In genomic region chr13:52195052-52195837, GRCh38 we compare ENCODE assay signal across 8 cellular contexts. TPM values are rescaled to one million over a fixed set of nuclear protein-coding genes. Genes with fewer than 3 reads are reported as not detected.
A peak's percentile ranks its signal among the peaks of the same experiment; 100 is the strongest.
DNase-seq lines count a peak whose midpoint lies in the region; ATAC-seq, FAIRE-seq and TF ChIP-seq lines count a peak whose summit lies in the region.

No MANE protein-coding gene starts in this region.

- H3K9ac ChIP-seq in keratinocyte (ENCODE audit: control insufficient read depth, extremely low read depth, insufficient read depth, low read length): peak overlapping the region; percentile 84

- H3K79me2 ChIP-seq in keratinocyte (ENCODE audit: control insufficient read depth, insufficient read depth, low read length): peaks cover 31% of the 10 kb centered on the region

- no peaks in the 10 kb centered on the region for H3K36me3 ChIP-seq in bronchial epithelial cell (ENCODE audit: control insufficient read depth, insufficient read depth, low read length)
- H3K36me3 ChIP-seq in keratinocyte (ENCODE audit: control insufficient read depth in 2 of 2, extremely low read depth in 1 of 2, insufficient read depth in 2 of 2, low read length in 2 of 2): no peaks in the 10 kb centered on the region

- H3K4me3 ChIP-seq in bronchial epithelial cell (ENCODE audit: low read depth, low read length): peak overlapping the region; percentile 55
- peak overlapping the region; percentile 69 to 99 (median 85) for H3K4me3 ChIP-seq in keratinocyte (ENCODE audit: control insufficient read depth in 2 of 3, extremely low read depth in 1 of 3, insufficient read depth in 2 of 3, low read depth in 1 of 3, low read length in 3 of 3)

- dilution Hi-C loops in keratinocyte (cut with MboI; ENCODE audit: extremely low pct_ligation_motif_present, low sequenced_read_pairs): no loop called here

- H4K20me1 ChIP-seq in keratinocyte (ENCODE audit: control insufficient read depth, extremely low read depth, insufficient read depth, low read length): no peaks in the 10 kb centered on the region

- FAIRE-seq in bronchial epithelial cell (lab: Jason Lieb, UNC): no peak
- no peak for FAIRE-seq in keratinocyte (lab: Jason Lieb, UNC)

- CTCF ChIA-PET in WTC11 (lab: Charles Lee): interaction anchor here (1.0 to 2.1 kb wide), 6 partner anchors 36 to 299 kb away, joined by 3 to 15 read pairs (median 4); partner anchors contain the start of genes NEK3, NEK5 and VPS36

- peak; percentile 78 for DNase-seq in WTC11 (ENCODE audit: low spot score)
- peak; percentile 25 for DNase-seq in bronchial epithelial cell (ENCODE audit: low read depth)
- no peak for DNase-seq in keratinocyte (ENCODE audit: low read depth, low spot score)
- peak; percentile 46 for DNase-seq in stimulated activated CD4-positive, alpha-beta T cell treated with anti-CD3 and anti-CD28 coated beads, Interleukin-12 subunit alpha, Interleukin-12 subunit beta, amount 100 ng/mL, for 4 hours
- no peak for DNase-seq in NCI-H1436 (lab: John Stamatoyannopoulos, UW)

- no peaks in the 10 kb centered on the region for H3K9me1 ChIP-seq in keratinocyte (ENCODE audit: control insufficient read depth, extremely low read depth, insufficient read depth, low read length)

- no peak overlapping the region for H3K27ac Mint-ChIP-seq in WTC11

- H3K27me3 Mint-ChIP-seq in WTC11 (ENCODE audit: low read depth): peaks cover 5% of the 10 kb centered on the region

- H3K27ac ChIP-seq in 22Rv1 (peak overlapping the region; percentile 78), keratinocyte (ENCODE audit: control insufficient read depth, insufficient read depth, low read length) (peak overlapping the region; percentile 80)

- POLR2A ChIA-PET in WTC11 (lab: Charles Lee): no interaction called here

- H3K36me3 Mint-ChIP-seq in WTC11: no peaks in the 10 kb centered on the region

- peak overlapping the region; percentile 99 for H3K4me3 Mint-ChIP-seq in WTC11

- peak overlapping the region; percentile 98 for H2AFZ ChIP-seq in keratinocyte (ENCODE audit: control insufficient read depth, low read length)

- H3K9me3 Mint-ChIP-seq in WTC11: peaks cover 4% of the 10 kb centered on the region; the same call in 1 of the 2 replicates

- ATAC-seq in GM18873 (IDR thresholded peaks at IDR 0.05; ENCODE audit: low FRiP score, unreplicated experiment): peak; percentile 44
- ATAC-seq in HG03175 (IDR thresholded peaks at IDR 0.05; ENCODE audit: unreplicated experiment): peak; percentile 76
- ATAC-seq in WTC11: peak; percentile 85

- TF ChIP-seq CTCF in 22Rv1 (IDR thresholded peaks at IDR 0.05) (no peak), WTC11 (IDR thresholded peaks at IDR 0.05) (no peak), bronchial epithelial cell (IDR thresholded peaks at IDR 0.05; ENCODE audit: insufficient read depth, low read length, severe bottlenecking) (no peak), keratinocyte (optimal IDR thresholded peaks at IDR 0.05 in 1 of 3, IDR thresholded peaks at IDR 0.05 in 1 of 3, conservative IDR thresholded peaks at IDR 0.05 in 1 of 3; ENCODE audit: extremely low read depth in 1 of 3, insufficient read depth in 2 of 3, low read length in 3 of 3) (peak in 1 of 3 experiments; percentile 58)

- H3K27me3 ChIP-seq in bronchial epithelial cell (ENCODE audit: control insufficient read depth, insufficient read depth, low read length): no peaks in the 10 kb centered on the region
- no peaks in the 10 kb centered on the region for H3K27me3 ChIP-seq in keratinocyte (ENCODE audit: control insufficient read depth, extremely low read depth, insufficient read depth, low read length)

- peaks cover 6% of the 10 kb centered on the region for H3K4me1 Mint-ChIP-seq in WTC11

- H3K4me2 ChIP-seq in keratinocyte (ENCODE audit: control insufficient read depth, extremely low read depth, insufficient read depth, low read depth, low read length): peak overlapping the region; percentile 70

- H3K4me1 ChIP-seq in keratinocyte (ENCODE audit: control insufficient read depth, extremely low read depth, insufficient read depth, low read length): peaks cover 7% of the 10 kb centered on the region

- no peaks in the 10 kb centered on the region for H3K9me3 ChIP-seq in keratinocyte (ENCODE audit: control insufficient read depth, low read depth, low read length)

TF ChIP-seq in WTC11, 78 proteins besides CTCF, POLR2A, EP300 and RAD21 (continues in another document):
- TF ChIP-seq FOXP4 (CRISPR knock-in tag; IDR thresholded peaks at IDR 0.05): peak; percentile 86; the same call in 1 of the 2 replicates
- TF ChIP-seq RORB (CRISPR knock-in tag; IDR thresholded peaks at IDR 0.05): no peak
- TF ChIP-seq FOXK1 (CRISPR knock-in tag; IDR thresholded peaks at IDR 0.05): 0 out of 2 replicates have a peak, but pooled peaks have one; percentile 32
- TF ChIP-seq SOX15 (CRISPR knock-in tag; IDR thresholded peaks at IDR 0.05): no peak
- TF ChIP-seq MAX (CRISPR knock-in tag; IDR thresholded peaks at IDR 0.05): peak; percentile 90
- no peak; the same call in 1 of the 2 replicates for TF ChIP-seq NFE2L1 (CRISPR knock-in tag; IDR thresholded peaks at IDR 0.05)
- 0 out of 2 replicates have a peak, but pooled peaks have one; percentile 49 for TF ChIP-seq IRF1 (CRISPR knock-in tag; IDR thresholded peaks at IDR 0.05)
- TF ChIP-seq NFYB (CRISPR knock-in tag; conservative IDR thresholded peaks at IDR 0.05; ENCODE audit: low read depth): peak; percentile 51; the same call in 1 of the 2 replicates
- TF ChIP-seq GRHL2 (CRISPR knock-in tag; IDR thresholded peaks at IDR 0.05; ENCODE audit: insufficient replicate concordance, severe bottlenecking): no peak
- peak; percentile 67; the same call in 1 of the 2 replicates for TF ChIP-seq E2F1 (CRISPR knock-in tag; IDR thresholded peaks at IDR 0.05)

RNA-seq across cellular contexts. Expression of gene NEK3, which starts 35.8 kb away (rescaled TPM):
- total RNA-seq in WTC11 (2021) (27.8 to 33.3 TPM (median 30.0 TPM) in 3 replicates), bronchial epithelial cell (6.8 and 9.3 TPM in 2 replicates)
- 5.1 to 11.1 TPM (median 6.7 TPM) in 3 replicates for polyA plus RNA-seq in keratinocyte
- 13.8 TPM for polyA plus RNA-seq in keratinocyte (2011; ENCODE audit: low read depth)
- 5.4 and 8.9 TPM in 2 replicates for polyA plus RNA-seq in keratinocyte (2011; cell fraction: cytosol; rRNA removed)
- polyA plus RNA-seq in keratinocyte (2011; cell fraction: nucleus; rRNA removed): 15.6 and 21.1 TPM in 2 replicates
- 3.3 and 7.7 TPM in 2 replicates for polyA plus RNA-seq in keratinocyte (2012; ENCODE audit: low replicate concordance)
- polyA minus RNA-seq in keratinocyte: 0.92 to 5.6 TPM (median 1.5 TPM) in 3 replicates
- polyA minus RNA-seq in keratinocyte (2011; cell fraction: cytosol; rRNA and poly(A)+ RNA removed): 2.5 TPM
- polyA minus RNA-seq in keratinocyte (2011; cell fraction: nucleus; rRNA and poly(A)+ RNA removed): 1.7 and 3.8 TPM in 2 replicates

Comparison
In these comparisons a context has a peak if more than half of its experiments do, and no peak if none do; other contexts are left out.
1. DNase-seq: peak in WTC11 (single experiment), bronchial epithelial cell (single experiment) and stimulated activated CD4-positive, alpha-beta T cell treated with anti-CD3 and anti-CD28 coated beads, Interleukin-12 subunit alpha, Interleukin-12 subunit beta, amount 100 ng/mL, for 4 hours (single experiment); none in keratinocyte (single experiment) and NCI-H1436 (single experiment).
2. Peak in every context shown above with its lines, with median percentiles within 50 percentile points of each other: ATAC-seq.